27 cellular contexts compared by ENCODE assay signal in the genomic region with DNA sequence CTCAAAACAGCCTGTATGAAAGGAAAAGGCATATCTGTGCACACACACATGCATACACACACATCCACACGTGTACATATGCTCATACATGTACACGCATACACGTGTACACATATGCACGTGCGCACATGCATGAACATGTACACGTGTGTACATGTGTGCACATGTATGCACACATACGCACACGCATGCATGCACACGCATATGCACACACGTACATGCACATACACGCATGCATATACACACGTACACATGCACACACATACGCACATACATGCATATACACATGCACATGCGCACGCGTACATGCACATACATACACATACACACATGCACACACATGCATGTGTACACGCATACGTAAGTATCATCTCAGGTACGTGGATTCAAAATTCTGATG.
"Had no signal": no experiment of that assay in that cellular context is flagged by ENCODE, and none has a peak within 500 bp of the region (broad histone marks: within the 10 kb centered on the region; RNA-seq: fewer than 3 reads in every experiment).

No MANE protein-coding gene starts in this region.

- H3K9me3 ChIP-seq: body of pancreas, ovary, tibial nerve, vagina had no signal

- H3K4me1 Mint-ChIP-seq: activated CD8-positive, alpha-beta memory T cell treated with anti-CD3 and anti-CD28 coated beads, Interleukin-2, amount 10 ng/mL, durations not matched to agents 7 days and 5 days; activated naive CD8-positive, alpha-beta T cell treated with anti-CD3 and anti-CD28 coated beads, Interleukin-2, amount 10 ng/mL, durations not matched to agents 7 days and 5 days; activated T-helper 17 cell treated with anti-CD3 and anti-CD28 coated beads, Interleukin-2, amount 50 U/mL, for 72 hours had no signal

- FAIRE-seq: colon, endometrium, kidney had no signal

- ATAC-seq: activated CD8-positive, alpha-beta memory T cell treated with anti-CD3 and anti-CD28 coated beads, Interleukin-2, amount 10 ng/mL, durations not matched to agents 7 days and 5 days; activated T-helper 17 cell treated with anti-CD3 and anti-CD28 coated beads, Interleukin-2, amount 50 U/mL, for 72 hours; body of pancreas; left lung; stimulated activated naive CD8-positive, alpha-beta T cell treated with anti-CD3 and anti-CD28 coated beads, Interleukin-15, Interleukin-2, amounts not matched to agents 100 U/mL and 50 U/mL, for 24 hours had no signal

- H3K27ac Mint-ChIP-seq: activated CD8-positive, alpha-beta memory T cell treated with anti-CD3 and anti-CD28 coated beads, Interleukin-2, amount 10 ng/mL, durations not matched to agents 7 days and 5 days; activated naive CD8-positive, alpha-beta T cell treated with anti-CD3 and anti-CD28 coated beads, Interleukin-2, amount 10 ng/mL, durations not matched to agents 7 days and 5 days; activated T-helper 17 cell treated with anti-CD3 and anti-CD28 coated beads, Interleukin-2, amount 50 U/mL, for 72 hours had no signal

- H3K4me3 Mint-ChIP-seq: activated CD8-positive, alpha-beta memory T cell treated with anti-CD3 and anti-CD28 coated beads, Interleukin-2, amount 10 ng/mL, durations not matched to agents 7 days and 5 days; activated naive CD8-positive, alpha-beta T cell treated with anti-CD3 and anti-CD28 coated beads, Interleukin-2, amount 10 ng/mL, durations not matched to agents 7 days and 5 days; activated T-helper 17 cell treated with anti-CD3 and anti-CD28 coated beads, Interleukin-2, amount 50 U/mL, for 72 hours; nephron progenitor cell had no signal

- H3K4me3 ChIP-seq: body of pancreas, left lung, ovary, tibial nerve, vagina had no signal

- H3K36me3 ChIP-seq: left lung, ovary, tibial nerve, vagina had no signal

- H3K27ac ChIP-seq: body of pancreas, left lung, ovary, vagina, VCaP had no signal

- H3K4me1 ChIP-seq: body of pancreas, left lung, vagina had no signal

- H3K27me3 Mint-ChIP-seq: activated CD8-positive, alpha-beta memory T cell treated with anti-CD3 and anti-CD28 coated beads, Interleukin-2, amount 10 ng/mL, durations not matched to agents 7 days and 5 days; activated naive CD8-positive, alpha-beta T cell treated with anti-CD3 and anti-CD28 coated beads, Interleukin-2, amount 10 ng/mL, durations not matched to agents 7 days and 5 days had no signal

- DNase-seq: activated CD4-positive, alpha-beta T cell treated with anti-CD3 and anti-CD28 coated beads, Interleukin-2, amount 50 U/mL, for 48 hours; activated CD8-positive, alpha-beta memory T cell treated with anti-CD3 and anti-CD28 coated beads, Interleukin-2, amount 10 ng/mL, durations not matched to agents 7 days and 5 days; activated naive CD4-positive, alpha-beta T cell treated with Interleukin-2 at 50 U/mL for 16 hours; activated naive CD8-positive, alpha-beta T cell treated with anti-CD3 and anti-CD28 coated beads, Interleukin-2, amount 10 ng/mL, durations not matched to agents 7 days and 5 days; amygdala; body of pancreas; central memory CD4-positive, alpha-beta T cell; erythroblast; foreskin melanocyte; hypothalamus; kidney; left lung; mammary epithelial cell; nephron progenitor cell; ovary; stimulated activated CD4-positive, alpha-beta T cell treated with anti-CD3 and anti-CD28 coated beads, Interleukin-12 subunit alpha, Interleukin-12 subunit beta, amount 100 ng/mL, for 4 hours; stimulated activated CD4-positive, alpha-beta T cell treated with anti-CD3 and anti-CD28 coated beads, Interleukin-1b, Interleukin-23, amount 100 ng/mL, for 48 hours; stimulated activated naive CD8-positive, alpha-beta T cell treated with anti-CD3 and anti-CD28 coated beads, Interleukin-15, Interleukin-2, amounts not matched to agents 100 U/mL and 50 U/mL, for 24 hours; substantia nigra; SW 1271; T-helper 2 cell had no signal

- H3K36me3 Mint-ChIP-seq: activated CD8-positive, alpha-beta memory T cell treated with anti-CD3 and anti-CD28 coated beads, Interleukin-2, amount 10 ng/mL, durations not matched to agents 7 days and 5 days; activated naive CD8-positive, alpha-beta T cell treated with anti-CD3 and anti-CD28 coated beads, Interleukin-2, amount 10 ng/mL, durations not matched to agents 7 days and 5 days had no signal

- H3K27me3 ChIP-seq: body of pancreas, left lung, ovary, tibial nerve, vagina had no signal
